1 cellular context compared by ENCODE assay signal in genomic region chr7:130141858-130142653, GRCh38.
TF ChIP-seq lines count a peak whose summit lies in the region.

No MANE protein-coding gene starts in this region.

TF ChIP-seq in liver, 16 proteins besides CTCF, POLR2A, EP300 and RAD21 (continued from another document):
- TF ChIP-seq, protein P1, sequence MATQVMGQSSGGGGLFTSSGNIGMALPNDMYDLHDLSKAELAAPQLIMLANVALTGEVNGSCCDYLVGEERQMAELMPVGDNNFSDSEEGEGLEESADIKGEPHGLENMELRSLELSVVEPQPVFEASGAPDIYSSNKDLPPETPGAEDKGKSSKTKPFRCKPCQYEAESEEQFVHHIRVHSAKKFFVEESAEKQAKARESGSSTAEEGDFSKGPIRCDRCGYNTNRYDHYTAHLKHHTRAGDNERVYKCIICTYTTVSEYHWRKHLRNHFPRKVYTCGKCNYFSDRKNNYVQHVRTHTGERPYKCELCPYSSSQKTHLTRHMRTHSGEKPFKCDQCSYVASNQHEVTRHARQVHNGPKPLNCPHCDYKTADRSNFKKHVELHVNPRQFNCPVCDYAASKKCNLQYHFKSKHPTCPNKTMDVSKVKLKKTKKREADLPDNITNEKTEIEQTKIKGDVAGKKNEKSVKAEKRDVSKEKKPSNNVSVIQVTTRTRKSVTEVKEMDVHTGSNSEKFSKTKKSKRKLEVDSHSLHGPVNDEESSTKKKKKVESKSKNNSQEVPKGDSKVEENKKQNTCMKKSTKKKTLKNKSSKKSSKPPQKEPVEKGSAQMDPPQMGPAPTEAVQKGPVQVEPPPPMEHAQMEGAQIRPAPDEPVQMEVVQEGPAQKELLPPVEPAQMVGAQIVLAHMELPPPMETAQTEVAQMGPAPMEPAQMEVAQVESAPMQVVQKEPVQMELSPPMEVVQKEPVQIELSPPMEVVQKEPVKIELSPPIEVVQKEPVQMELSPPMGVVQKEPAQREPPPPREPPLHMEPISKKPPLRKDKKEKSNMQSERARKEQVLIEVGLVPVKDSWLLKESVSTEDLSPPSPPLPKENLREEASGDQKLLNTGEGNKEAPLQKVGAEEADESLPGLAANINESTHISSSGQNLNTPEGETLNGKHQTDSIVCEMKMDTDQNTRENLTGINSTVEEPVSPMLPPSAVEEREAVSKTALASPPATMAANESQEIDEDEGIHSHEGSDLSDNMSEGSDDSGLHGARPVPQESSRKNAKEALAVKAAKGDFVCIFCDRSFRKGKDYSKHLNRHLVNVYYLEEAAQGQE (IDR thresholded peaks at IDR 0.05) = no peak
- TF ChIP-seq JUND (IDR thresholded peaks at IDR 0.05) = no peak
- TF ChIP-seq YY1 (IDR thresholded peaks at IDR 0.05) = no peak
- no peak for TF ChIP-seq ZBTB33 (IDR thresholded peaks at IDR 0.05)
- TF ChIP-seq, protein P2, sequence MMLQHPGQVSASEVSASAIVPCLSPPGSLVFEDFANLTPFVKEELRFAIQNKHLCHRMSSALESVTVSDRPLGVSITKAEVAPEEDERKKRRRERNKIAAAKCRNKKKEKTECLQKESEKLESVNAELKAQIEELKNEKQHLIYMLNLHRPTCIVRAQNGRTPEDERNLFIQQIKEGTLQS (IDR thresholded peaks at IDR 0.05) = no peak
- TF ChIP-seq HNF4G (IDR thresholded peaks at IDR 0.05) = no peak
- no peak for TF ChIP-seq HNF4A (conservative IDR thresholded peaks at IDR 0.05)
- TF ChIP-seq EGR1 (IDR thresholded peaks at IDR 0.05; ENCODE audit: low read depth in 2 of 2) = no peak
- no peak for TF ChIP-seq FOXA2 (IDR thresholded peaks at IDR 0.05)
- no peak for TF ChIP-seq FOXA1 (IDR thresholded peaks at IDR 0.05)
